Comparison of ENCODE assay signal across 31 cellular contexts in the genomic region with DNA sequence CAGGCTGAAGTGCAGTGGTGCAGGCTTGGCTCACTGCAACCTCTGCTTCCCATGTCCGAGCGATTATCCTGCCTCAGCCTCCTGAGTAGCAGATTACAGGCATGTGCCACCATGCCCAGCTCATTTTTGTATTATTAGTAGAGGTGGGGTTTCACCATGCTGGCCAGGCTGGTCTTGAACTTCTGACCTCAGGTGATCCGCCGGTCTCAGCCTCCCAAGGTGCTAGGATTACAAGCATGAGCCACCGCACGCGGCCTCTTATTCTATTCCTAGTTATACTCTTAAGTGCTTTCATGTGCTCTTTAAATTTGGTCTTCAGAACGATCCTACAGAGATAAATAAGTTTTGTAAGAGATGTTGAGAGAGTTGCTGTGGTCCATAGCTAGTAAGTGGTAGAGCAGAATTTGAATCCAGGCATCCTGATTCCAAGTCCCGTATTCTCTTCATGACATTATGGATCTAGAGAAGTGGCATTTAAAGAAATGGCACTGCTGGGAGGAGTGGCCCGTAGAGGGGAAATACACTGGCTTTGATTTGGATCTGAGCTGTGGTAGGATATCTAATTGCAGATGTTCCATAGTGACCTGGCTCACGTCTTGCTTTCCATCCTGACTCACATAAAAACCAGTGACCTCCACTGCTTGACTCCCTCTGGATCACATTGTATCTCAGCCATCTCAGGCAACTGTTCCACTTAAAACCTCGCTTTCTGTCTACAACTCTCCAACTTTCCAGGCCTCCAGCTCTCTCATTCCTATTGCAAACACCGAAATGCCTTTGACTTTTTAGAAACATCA. TPM values are rescaled to one million over a fixed set of nuclear protein-coding genes. Genes with fewer than 3 reads are reported as not detected.
"Had no signal": no experiment of that assay in that cellular context is flagged by ENCODE, and none has a peak within 500 bp of the region (broad histone marks: within the 10 kb centered on the region; RNA-seq: fewer than 3 reads in every experiment).

No MANE protein-coding gene starts in this region.

- H3K9ac ChIP-seq: SK-N-SH had no signal

- DNase-seq: activated CD4-positive, alpha-beta T cell treated with anti-CD3 and anti-CD28 coated beads for 4 hours; activated CD4-positive, alpha-beta T cell treated with anti-CD3 and anti-CD28 coated beads, Interleukin-2, amount 50 U/mL, for 4 hours; activated CD8-positive, alpha-beta memory T cell treated with anti-CD3 and anti-CD28 coated beads, Interleukin-2, amount 50 U/mL, for 48 hours; activated CD8-positive, alpha-beta T cell treated with anti-CD3 and anti-CD28 coated beads, Interleukin-2, amount 10 ng/mL, durations not matched to agents 7 days and 5 days; activated effector memory CD4-positive, alpha-beta T cell treated with Interleukin-2 at 50 U/mL for 16 hours; activated naive CD4-positive, alpha-beta T cell; activated T-cell treated with anti-CD3 and anti-CD28 coated beads, Interleukin-2, amount 50 U/mL, for 1 hour; aorta; caudate nucleus; Karpas-422; MM.1S; NCI-H1105 treated with DMSO at 0.1 percent for 48 hours; NCI-H1436 treated with DMSO at 0.1 percent for 48 hours; NCI-H187; NCI-H2081; NCI-H2171; NCI-H2227 treated with DMSO at 0.1 percent for 48 hours; NCI-H526; NCI-H82; OCI-M1; Right ventricle myocardium superior; SJCRH30; SK-N-SH; SW 1271 had no signal

- H3K4me3 ChIP-seq: breast epithelium, K562, SJCRH30 had no signal

- H3K27me3 ChIP-seq: breast epithelium, SJCRH30 had no signal

- H3K36me3 ChIP-seq: breast epithelium, SJCRH30 had no signal

- H3K9me2 ChIP-seq: SK-N-SH had no signal

- H3K4me1 ChIP-seq: breast epithelium, SJCRH30 had no signal

- H3K9me3 ChIP-seq: breast epithelium, SJCRH30, SK-N-SH had no signal

- H3K4me2 ChIP-seq: SK-N-SH had no signal

- ATAC-seq: activated CD4-positive, CD25-positive, alpha-beta regulatory T cell treated with anti-CD3 and anti-CD28 coated beads, Interleukin-2, amount 50 U/mL, for 24 hours; activated CD8-positive, alpha-beta T cell treated with anti-CD3 and anti-CD28 coated beads, Interleukin-2, amount 10 ng/mL, durations not matched to agents 7 days and 5 days; K562; Panc1 had no signal

- H3K27ac ChIP-seq: breast epithelium, RWPE1, SJCRH30 had no signal

RNA-seq across cellular contexts. Expression of a gene that starts 36.4 kb away (rescaled TPM):
- total RNA-seq: activated CD8-positive, alpha-beta T cell treated with anti-CD3 and anti-CD28 coated beads, Interleukin-2, amount 10 ng/mL, durations not matched to agents 7 days and 5 days; activated T-helper 1 cell treated with anti-CD3 and anti-CD28 coated beads, Interleukin-12 subunit alpha, Interleukin-12 subunit beta, Interleukin-2, Interleukin-4 antibody, amounts not matched to agents 30 ng/mL and 10 ng/mL and 1 ng/mL, durations not matched to agents 14 hours and 24 hours and 36 hours; K562; T-helper 1 cell treated with Interleukin-12 subunit alpha and Interleukin-12 subunit beta and Interleukin-4 antibody, amounts not matched to agents 30 ng/mL and 1 ng/mL, for 36 hours had no signal
- polyA plus RNA-seq: SK-N-SH had no signal
